Comparison of ENCODE assay signal across 25 cellular contexts in genomic region chr6:139638179-139638872, GRCh38.
"Had no signal": no experiment of that assay in that cellular context is flagged by ENCODE, and none has a peak within 500 bp of the region (broad histone marks: within the 10 kb centered on the region; RNA-seq: fewer than 3 reads in every experiment).

No MANE protein-coding gene starts in this region.

- H3K27ac ChIP-seq: adrenal gland, body of pancreas, cardiac muscle cell, colonic mucosa, esophagus squamous epithelium, left ventricle myocardium inferior, ovary, right atrium auricular region, suprapubic skin, tibial artery had no signal

- H3K27me3 ChIP-seq: adrenal gland, body of pancreas, cardiac muscle cell, colonic mucosa, esophagus squamous epithelium, ovary, right atrium auricular region, suprapubic skin, tibial artery had no signal

- FAIRE-seq: islet of Langerhans had no signal

- H3K36me3 ChIP-seq: adrenal gland, cardiac muscle cell, colonic mucosa, esophagus squamous epithelium, left ventricle myocardium inferior, ovary, right atrium auricular region, suprapubic skin, tibial artery had no signal

- H3K9me3 ChIP-seq: adrenal gland, body of pancreas, colonic mucosa, esophagus squamous epithelium, left ventricle myocardium inferior, mucosa of descending colon, ovary, right atrium auricular region, suprapubic skin, tibial artery had no signal

- ATAC-seq: body of pancreas; mucosa of descending colon; natural killer cell treated with Interleukin-12 subunit alpha and Interleukin-12 subunit beta and Interleukin-15 and Interleukin-18, amount 100 ng/mL, for 72 hours had no signal

- H3K4me3 ChIP-seq: adrenal gland, body of pancreas, cardiac muscle cell, colonic mucosa, esophagus squamous epithelium, left ventricle myocardium inferior, lung, mucosa of descending colon, ovary, right atrium auricular region, suprapubic skin, tibial artery had no signal

- DNase-seq: activated B cell treated with CpG ODN at 0.5 μM for 24 hours; activated effector memory CD4-positive, alpha-beta T cell treated with anti-CD3 and anti-CD28 coated beads, Interleukin-2, amount 50 U/mL, for 16 hours; activated naive CD4-positive, alpha-beta T cell treated with anti-CD3 and anti-CD28 coated beads for 36 hours; activated naive CD8-positive, alpha-beta T cell treated with anti-CD3 and anti-CD28 coated beads for 36 hours; activated T-cell treated with anti-CD3 and anti-CD28 coated beads for 4 hours; adrenal gland; aorta; body of pancreas; cerebellar nuclear complex; colonic mucosa; esophagus squamous epithelium; foreskin melanocyte; left ventricle myocardium inferior; mucosa of descending colon; ovary; stimulated activated CD4-positive, alpha-beta T cell treated with anti-CD3 and anti-CD28 coated beads, Interleukin-15, amount 100 ng/mL, for 24 hours; stimulated activated CD4-positive, alpha-beta T cell treated with anti-CD3 and anti-CD28 coated beads, Interleukin-2, amount 100 ng/mL, for 24 hours; stimulated activated naive CD4-positive, alpha-beta T cell; tibial artery had no signal

- H3K4me1 ChIP-seq: adrenal gland, body of pancreas, colonic mucosa, left ventricle myocardium inferior, right atrium auricular region, tibial artery had no signal
